ENCODE assay signal across 25 cellular contexts in genomic region chr5:66074891-66075290, GRCh38.
"Had no signal": no experiment of that assay in that cellular context is flagged by ENCODE, and none has a peak within 500 bp of the region (broad histone marks: within the 10 kb centered on the region; RNA-seq: fewer than 3 reads in every experiment).

No MANE protein-coding gene starts in this region.

- H3K27ac Mint-ChIP-seq: activated CD4-positive, alpha-beta T cell treated with anti-CD3 and anti-CD28 coated beads, Interleukin-2, amount 10 ng/mL, durations not matched to agents 7 days and 5 days; activated CD8-positive, alpha-beta memory T cell treated with anti-CD3 and anti-CD28 coated beads, Interleukin-2, amount 10 ng/mL, durations not matched to agents 7 days and 5 days; activated CD8-positive, alpha-beta T cell treated with anti-CD3 and anti-CD28 coated beads for 36 hours; immature natural killer cell; nephron; type B pancreatic cell had no signal

- H3K4me3 Mint-ChIP-seq: activated CD4-positive, alpha-beta T cell treated with anti-CD3 and anti-CD28 coated beads, Interleukin-2, amount 10 ng/mL, durations not matched to agents 7 days and 5 days; activated CD8-positive, alpha-beta memory T cell treated with anti-CD3 and anti-CD28 coated beads, Interleukin-2, amount 10 ng/mL, durations not matched to agents 7 days and 5 days; activated CD8-positive, alpha-beta T cell treated with anti-CD3 and anti-CD28 coated beads for 36 hours; immature natural killer cell; nephron; type B pancreatic cell had no signal

- H3K9me3 Mint-ChIP-seq: activated CD4-positive, alpha-beta T cell treated with anti-CD3 and anti-CD28 coated beads, Interleukin-2, amount 10 ng/mL, durations not matched to agents 7 days and 5 days; activated CD8-positive, alpha-beta T cell treated with anti-CD3 and anti-CD28 coated beads for 36 hours; immature natural killer cell; nephron; type B pancreatic cell had no signal

- H3K4me3 ChIP-seq: body of pancreas, cardiac muscle cell, left lung, pancreas, psoas muscle, thoracic aorta, vagina had no signal

- H3K4me1 Mint-ChIP-seq: activated CD4-positive, alpha-beta T cell treated with anti-CD3 and anti-CD28 coated beads, Interleukin-2, amount 10 ng/mL, durations not matched to agents 7 days and 5 days; nephron had no signal

- DNase-seq: activated CD4-positive, alpha-beta T cell treated with anti-CD3 and anti-CD28 coated beads, Interleukin-2, amount 10 ng/mL, durations not matched to agents 7 days and 5 days; activated CD4-positive, CD25-positive, alpha-beta regulatory T cell treated with anti-CD3 and anti-CD28 coated beads, Interleukin-2, amount 50 U/mL, for 72 hours; activated CD8-positive, alpha-beta memory T cell treated with anti-CD3 and anti-CD28 coated beads, Interleukin-2, amount 10 ng/mL, durations not matched to agents 7 days and 5 days; activated CD8-positive, alpha-beta T cell treated with anti-CD3 and anti-CD28 coated beads for 36 hours; activated effector memory CD4-positive, alpha-beta T cell treated with anti-CD3 and anti-CD28 coated beads, Interleukin-2, amount 50 U/mL, for 16 hours; activated naive CD4-positive, alpha-beta T cell treated with anti-CD3 and anti-CD28 coated beads, Interleukin-2, amount 50 U/mL, for 16 hours; activated T-cell treated with anti-CD3 and anti-CD28 coated beads for 4 hours; anterior cingulate cortex; body of pancreas; immature natural killer cell; kidney glomerular epithelial cell; left lung; midbrain; pancreas; psoas muscle; right cardiac atrium; stimulated activated CD4-positive, alpha-beta T cell treated with anti-CD3 and anti-CD28 coated beads, Interleukin-4, amount 100 ng/mL, for 24 hours; stimulated activated naive CD4-positive, alpha-beta T cell treated with Interleukin-2 at 50 U/mL for 16 hours; WERI-Rb-1 had no signal

- H3K27me3 ChIP-seq: body of pancreas, cardiac muscle cell, left lung, pancreas, vagina had no signal

- H3K27me3 Mint-ChIP-seq: activated CD4-positive, alpha-beta T cell treated with anti-CD3 and anti-CD28 coated beads, Interleukin-2, amount 10 ng/mL, durations not matched to agents 7 days and 5 days; activated CD8-positive, alpha-beta memory T cell treated with anti-CD3 and anti-CD28 coated beads, Interleukin-2, amount 10 ng/mL, durations not matched to agents 7 days and 5 days; activated CD8-positive, alpha-beta T cell treated with anti-CD3 and anti-CD28 coated beads for 36 hours; type B pancreatic cell had no signal

- H3K27ac ChIP-seq: body of pancreas, cardiac muscle cell, epithelial cell of prostate, left lung, pancreas, psoas muscle, thoracic aorta, vagina, WERI-Rb-1 had no signal

- H3K36me3 ChIP-seq: thoracic aorta, WERI-Rb-1 had no signal

- H3K4me1 ChIP-seq: body of pancreas, left lung, pancreas, psoas muscle, vagina had no signal

- ATAC-seq: activated CD8-positive, alpha-beta memory T cell treated with anti-CD3 and anti-CD28 coated beads, Interleukin-2, amount 10 ng/mL, durations not matched to agents 7 days and 5 days; activated CD8-positive, alpha-beta T cell treated with anti-CD3 and anti-CD28 coated beads for 36 hours; body of pancreas; left lung; pancreas; psoas muscle; right cardiac atrium had no signal

- H3K9me3 ChIP-seq: body of pancreas, left lung, pancreas, psoas muscle, thoracic aorta, vagina had no signal
